Comparison of ENCODE assay signal across 8 cellular contexts in the genomic region with DNA sequence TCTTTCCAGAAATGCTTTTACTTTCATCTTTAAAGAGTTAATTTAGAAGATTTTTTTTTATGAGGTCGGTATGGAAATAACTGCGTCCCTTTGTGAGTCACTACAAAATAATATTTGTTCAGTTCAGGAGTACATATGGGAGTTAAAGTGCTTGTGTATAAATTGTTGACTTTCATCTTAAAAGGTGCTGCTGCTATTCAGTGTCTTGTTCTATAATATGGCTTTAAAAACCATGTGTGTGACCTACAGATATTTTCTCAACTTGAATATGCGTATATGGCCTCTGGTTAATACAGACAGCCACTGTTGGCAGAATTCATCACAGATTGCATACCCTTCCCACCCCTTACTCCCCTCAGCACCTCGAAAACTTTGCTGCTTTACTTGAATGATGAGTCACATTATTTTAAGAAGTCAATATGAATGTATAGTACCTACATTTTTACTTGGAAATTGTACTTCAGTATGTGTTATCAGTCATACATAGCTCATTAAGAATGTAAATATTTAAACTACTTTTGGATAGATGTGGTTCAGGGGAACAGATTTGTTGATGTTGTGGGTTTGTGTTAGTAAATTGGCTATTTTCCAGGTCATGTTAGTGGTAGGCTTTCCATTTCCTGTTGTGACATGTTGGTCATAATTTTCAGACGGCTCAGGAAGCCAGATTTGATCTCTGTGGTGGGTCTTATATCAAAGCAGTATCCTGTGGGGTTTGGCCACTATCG. TPM values are rescaled to one million over a fixed set of nuclear protein-coding genes. Genes with fewer than 3 reads are reported as not detected.
DNase-seq lines count a peak whose midpoint lies in the region; ATAC-seq, FAIRE-seq and TF ChIP-seq lines count a peak whose summit lies in the region.

No MANE protein-coding gene starts in this region.

- H3K27me3 Mint-ChIP-seq in activated naive CD8-positive, alpha-beta T cell treated with anti-CD3 and anti-CD28 coated beads, Interleukin-2, amount 50 U/mL, for 24 hours: no peaks in the 10 kb centered on the region

- no peaks in the 10 kb centered on the region for H3K36me3 ChIP-seq in kidney epithelial cell (ENCODE audit: control insufficient read depth, insufficient read depth, low read length)
- no peaks in the 10 kb centered on the region for H3K36me3 ChIP-seq in thyroid gland

- no peak for TF ChIP-seq RAD21 in A549 (conservative IDR thresholded peaks at IDR 0.05 in 1 of 2, IDR thresholded peaks at IDR 0.05 in 1 of 2)

- peaks cover 63% of the 10 kb centered on the region for H3K4me1 Mint-ChIP-seq in activated naive CD8-positive, alpha-beta T cell treated with anti-CD3 and anti-CD28 coated beads, Interleukin-2, amount 50 U/mL, for 24 hours

- H3K4me3 ChIP-seq in A549: peak overlapping the region; percentile 67
- H3K4me3 ChIP-seq in GM12875 (ENCODE audit: low read depth, low read length): peak overlapping the region; percentile 21
- H3K4me3 ChIP-seq in kidney epithelial cell (ENCODE audit: low read depth, low read length): peak overlapping the region; percentile 74
- peak overlapping the region in 2 of 3 donors; percentile 59 to 99 for H3K4me3 ChIP-seq in thyroid gland (replicated peaks in 1 of 3)

- no peaks in the 10 kb centered on the region for H3K9me3 Mint-ChIP-seq in activated naive CD8-positive, alpha-beta T cell treated with anti-CD3 and anti-CD28 coated beads, Interleukin-2, amount 50 U/mL, for 24 hours

- peak; percentile 2 to 36 for DNase-seq in A549 (ENCODE audit: low read depth in 1 of 2, low spot score in 1 of 2)
- peak; percentile 10 for DNase-seq in NCI-H1694 (lab: John Stamatoyannopoulos, UW)
- DNase-seq in activated naive CD8-positive, alpha-beta T cell treated with anti-CD3 and anti-CD28 coated beads, Interleukin-2, amount 50 U/mL, for 24 hours: no peak
- DNase-seq in kidney epithelial cell (ENCODE audit: low read depth): no peak
- no peak for DNase-seq in thyroid gland

- H3K4me2 ChIP-seq in A549: peak overlapping the region; percentile 72

- TF ChIP-seq POLR2A in A549 (IDR thresholded peaks at IDR 0.05; ENCODE audit: low read length) (no peak), thyroid gland (IDR thresholded peaks at IDR 0.05) (no peak)

- ATAC-seq in A549: no peak
- ATAC-seq in activated naive CD8-positive, alpha-beta T cell treated with anti-CD3 and anti-CD28 coated beads, Interleukin-2, amount 50 U/mL, for 24 hours: peak; percentile 25
- no peak for ATAC-seq in GM21528 (IDR thresholded peaks at IDR 0.05; ENCODE audit: low FRiP score, unreplicated experiment)
- ATAC-seq in HG02840 (IDR thresholded peaks at IDR 0.05; ENCODE audit: low FRiP score, unreplicated experiment): no peak

- H3K27ac Mint-ChIP-seq in activated naive CD8-positive, alpha-beta T cell treated with anti-CD3 and anti-CD28 coated beads, Interleukin-2, amount 50 U/mL, for 24 hours: peak overlapping the region; percentile 100

- peak overlapping the region; percentile 100 for H3K4me3 Mint-ChIP-seq in activated naive CD8-positive, alpha-beta T cell treated with anti-CD3 and anti-CD28 coated beads, Interleukin-2, amount 50 U/mL, for 24 hours

- H3K9me3 ChIP-seq in A549 (no peaks in the 10 kb centered on the region), thyroid gland (no peaks in the 10 kb centered on the region)

- H3K36me3 Mint-ChIP-seq in activated naive CD8-positive, alpha-beta T cell treated with anti-CD3 and anti-CD28 coated beads, Interleukin-2, amount 50 U/mL, for 24 hours (ENCODE audit: low read depth): no peaks in the 10 kb centered on the region

- WGBS in A549 (ENCODE audit: missing lambda C conversion rate): 5% methylated on average over 6 of the region's 6 CpGs
- 21 to 23% methylated on average over 6 of the region's 6 CpGs for WGBS in thyroid gland, 2 donors

- no peak for FAIRE-seq in A549 (lab: Jason Lieb, UNC)

- TF ChIP-seq CTCF in A549 (IDR thresholded peaks at IDR 0.05) (no peak), GM12875 (IDR thresholded peaks at IDR 0.05; ENCODE audit: borderline replicate concordance, insufficient read depth, low read depth, low read length) (no peak), kidney epithelial cell (IDR thresholded peaks at IDR 0.05; ENCODE audit: insufficient read depth, low read length, poor library complexity, severe bottlenecking) (no peak), thyroid gland (IDR thresholded peaks at IDR 0.05) (no peak)

- CTCF ChIA-PET in A549 (lab: Yijun Ruan, JAX): interaction anchor here (0.8 kb wide), 1 partner anchor 9 kb away, joined by 3 read pairs; no protein-coding TSS in a partner anchor

- intact Hi-C loops in thyroid gland (cut with DNase I): loop anchor here (5.0 kb wide), 1 partner anchor 135 kb away; the partner anchor contains the start of gene HPF1

- H3K4me1 ChIP-seq in A549 (peaks cover 11% of the 10 kb centered on the region; the same call in 1 of the 3 replicates), thyroid gland (peaks cover 9 to 18% of the 10 kb centered on the region in 2 donors)

- H3K27ac ChIP-seq in A549 (peak overlapping the region; percentile 0 to 90; a peak in 3 of 6 replicates), thyroid gland (peak overlapping the region in 2 of 3 donors; percentile 27 to 29)

- POLR2A ChIA-PET in A549 (lab: Yijun Ruan, JAX): no interaction called here

- no peak for TF ChIP-seq EP300 in A549 (IDR thresholded peaks at IDR 0.05)

- H3K27me3 ChIP-seq in kidney epithelial cell (ENCODE audit: control insufficient read depth, insufficient read depth, low read length) (no peaks in the 10 kb centered on the region), thyroid gland (no peaks in the 10 kb centered on the region)

TF ChIP-seq in A549, 52 proteins besides CTCF, POLR2A, EP300 and RAD21:
- TF ChIP-seq JUN (IDR thresholded peaks at IDR 0.05) (no peak), FOSL2 (IDR thresholded peaks at IDR 0.05) (no peak), FOSL2 (CRISPR knock-in tag; IDR thresholded peaks at IDR 0.05) (peak; percentile 63; the same call in 1 of the 2 replicates), PHF8 (IDR thresholded peaks at IDR 0.05; ENCODE audit: borderline replicate concordance, low read depth) (no peak)

RNA-seq across cellular contexts. Expression of gene CLCN3, which starts 1.5 kb away (rescaled TPM):
- polyA plus RNA-seq in A549 (2011; rRNA removed) (41.1 and 53.6 TPM in 2 replicates), A549 (2017; fragmentation: RNase III; extraction: RNeasy Plus Mini Kit Qiagen cat#74134 plus additional on column Dnase treatment) (18.1 to 20.2 TPM (median 18.8 TPM) in 3 replicates)
- polyA plus RNA-seq in A549 (2012; cell fraction: cytosol; rRNA removed): 3.9 and 5.1 TPM in 2 replicates
- polyA plus RNA-seq in A549 (2012; cell fraction: nucleus; rRNA removed): 2.7 and 3.4 TPM in 2 replicates
- 36.9 and 38.9 TPM in 2 replicates for polyA minus RNA-seq in A549 (2011; rRNA and poly(A)+ RNA removed)
- total RNA-seq in kidney epithelial cell (52.9 and 58.3 TPM in 2 replicates), thyroid gland (10 to 100 TPM; 43.3 to 72.4 (median 53.5) TPM)

RNA-seq across cellular contexts. Expression of gene NEK1, which starts 9.5 kb away (rescaled TPM):
- polyA plus RNA-seq in A549 (2011; rRNA removed) (4.0 and 5.8 TPM in 2 replicates), A549 (2017; fragmentation: RNase III; extraction: RNeasy Plus Mini Kit Qiagen cat#74134 plus additional on column Dnase treatment) (3.2 to 3.6 TPM (median 3.2 TPM) in 3 replicates)
- 0.69 and 0.73 TPM in 2 replicates for polyA plus RNA-seq in A549 (2012; cell fraction: cytosol; rRNA removed)
- polyA plus RNA-seq in A549 (2012; cell fraction: nucleus; rRNA removed): 1.1 and 1.4 TPM in 2 replicates
- polyA minus RNA-seq in A549 (2011; rRNA and poly(A)+ RNA removed): 4.7 and 6.4 TPM in 2 replicates
- total RNA-seq in kidney epithelial cell (13.1 and 13.2 TPM in 2 replicates), thyroid gland (10 to 100 TPM; 15.5 to 31.2 (median 20.3) TPM)

Comparison
In these comparisons a context has a peak if more than half of its experiments do, and no peak if none do; other contexts are left out.
1. DNase-seq: peak in A549 (2 of 2) and NCI-H1694 (single experiment); none in activated naive CD8-positive, alpha-beta T cell treated with anti-CD3 and anti-CD28 coated beads, Interleukin-2, amount 50 U/mL, for 24 hours (single experiment), kidney epithelial cell (single experiment) and thyroid gland (0 of 2).
2. H3K4me3 ChIP-seq: peak in every context shown above with its lines; median percentile 79 in thyroid gland; 74 in kidney epithelial cell; 67 in A549; 21 in GM12875.